In genomic region chr2:70142590-70143313, GRCh38 we compare ENCODE assay signal across 1 cellular context.
TF ChIP-seq lines count a peak whose summit lies in the region.

No MANE protein-coding gene starts in this region.

TF ChIP-seq in GM12878, 131 proteins besides CTCF, POLR2A, EP300 and RAD21 (continued from another document and continues in another):
- TF ChIP-seq POLR2AphosphoS5 (IDR thresholded peaks at IDR 0.05; ENCODE audit: low read length): peak; percentile 40; the same call in 1 of the 2 replicates
- peak; percentile 80 for TF ChIP-seq MEF2A (IDR thresholded peaks at IDR 0.05; ENCODE audit: insufficient read depth, low read depth, low read length)
- TF ChIP-seq CHD2 (IDR thresholded peaks at IDR 0.05; ENCODE audit: borderline replicate concordance, low read depth, low read length): peak; percentile 95
- no peak for TF ChIP-seq JUNB (IDR thresholded peaks at IDR 0.05)
- TF ChIP-seq ZBTB11 (CRISPR knock-in tag; IDR thresholded peaks at IDR 0.05): no peak
- TF ChIP-seq TCF3 (IDR thresholded peaks at IDR 0.05; ENCODE audit: borderline replicate concordance, insufficient read depth, low read depth, low read length): 0 out of 2 replicates have a peak, but pooled peaks have one; percentile 56
- TF ChIP-seq CBFB (IDR thresholded peaks at IDR 0.05; ENCODE audit: low read depth): no peak; the same call in 1 of the 2 replicates
- TF ChIP-seq NFXL1 (IDR thresholded peaks at IDR 0.05; ENCODE audit: borderline replicate concordance): no peak
- TF ChIP-seq ZZZ3 (IDR thresholded peaks at IDR 0.05; ENCODE audit: control insufficient read depth, insufficient read length, low read depth): no peak
- TF ChIP-seq MXI1 (IDR thresholded peaks at IDR 0.05; ENCODE audit: low read depth, low read length): no peak
- no peak for TF ChIP-seq NR2C2 (IDR thresholded peaks at IDR 0.05; ENCODE audit: borderline replicate concordance, control insufficient read depth, insufficient read length, low read depth)
- no peak; the same call in 1 of the 2 replicates for TF ChIP-seq NR2C1 (IDR thresholded peaks at IDR 0.05)
- peak; percentile 94 for TF ChIP-seq NRF1 (conservative IDR thresholded peaks at IDR 0.05; ENCODE audit: low read depth, low read length)
- TF ChIP-seq CHD4 (IDR thresholded peaks at IDR 0.05): no peak
- peak; percentile 75; the same call in 1 of the 2 replicates for TF ChIP-seq RFX5 (IDR thresholded peaks at IDR 0.05; ENCODE audit: low read depth, low read length)
- no peak; the same call in 1 of the 2 replicates for TF ChIP-seq TARDBP (IDR thresholded peaks at IDR 0.05; ENCODE audit: borderline replicate concordance)
- TF ChIP-seq E2F4 (IDR thresholded peaks at IDR 0.05; ENCODE audit: low read depth, low read length): peak; percentile 89
- peak; percentile 98 for TF ChIP-seq CREM (IDR thresholded peaks at IDR 0.05; ENCODE audit: low read depth)
- TF ChIP-seq, protein P1, sequence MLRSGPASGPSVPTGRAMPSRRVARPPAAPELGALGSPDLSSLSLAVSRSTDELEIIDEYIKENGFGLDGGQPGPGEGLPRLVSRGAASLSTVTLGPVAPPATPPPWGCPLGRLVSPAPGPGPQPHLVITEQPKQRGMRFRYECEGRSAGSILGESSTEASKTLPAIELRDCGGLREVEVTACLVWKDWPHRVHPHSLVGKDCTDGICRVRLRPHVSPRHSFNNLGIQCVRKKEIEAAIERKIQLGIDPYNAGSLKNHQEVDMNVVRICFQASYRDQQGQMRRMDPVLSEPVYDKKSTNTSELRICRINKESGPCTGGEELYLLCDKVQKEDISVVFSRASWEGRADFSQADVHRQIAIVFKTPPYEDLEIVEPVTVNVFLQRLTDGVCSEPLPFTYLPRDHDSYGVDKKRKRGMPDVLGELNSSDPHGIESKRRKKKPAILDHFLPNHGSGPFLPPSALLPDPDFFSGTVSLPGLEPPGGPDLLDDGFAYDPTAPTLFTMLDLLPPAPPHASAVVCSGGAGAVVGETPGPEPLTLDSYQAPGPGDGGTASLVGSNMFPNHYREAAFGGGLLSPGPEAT (IDR thresholded peaks at IDR 0.05; ENCODE audit: low read depth): peak; percentile 46; the same call in 1 of the 2 replicates
- TF ChIP-seq SPI1 (IDR thresholded peaks at IDR 0.05; ENCODE audit: borderline replicate concordance, insufficient read depth, low read depth, low read length): no peak; the same call in 1 of the 2 replicates
- TF ChIP-seq HDGF (IDR thresholded peaks at IDR 0.05): 0 out of 2 replicates have a peak, but pooled peaks have one; percentile 25
- peak; percentile 69; the same call in 1 of the 2 replicates for TF ChIP-seq IRF4 (IDR thresholded peaks at IDR 0.05; ENCODE audit: low read depth, low read length)
- TF ChIP-seq, protein P2, sequence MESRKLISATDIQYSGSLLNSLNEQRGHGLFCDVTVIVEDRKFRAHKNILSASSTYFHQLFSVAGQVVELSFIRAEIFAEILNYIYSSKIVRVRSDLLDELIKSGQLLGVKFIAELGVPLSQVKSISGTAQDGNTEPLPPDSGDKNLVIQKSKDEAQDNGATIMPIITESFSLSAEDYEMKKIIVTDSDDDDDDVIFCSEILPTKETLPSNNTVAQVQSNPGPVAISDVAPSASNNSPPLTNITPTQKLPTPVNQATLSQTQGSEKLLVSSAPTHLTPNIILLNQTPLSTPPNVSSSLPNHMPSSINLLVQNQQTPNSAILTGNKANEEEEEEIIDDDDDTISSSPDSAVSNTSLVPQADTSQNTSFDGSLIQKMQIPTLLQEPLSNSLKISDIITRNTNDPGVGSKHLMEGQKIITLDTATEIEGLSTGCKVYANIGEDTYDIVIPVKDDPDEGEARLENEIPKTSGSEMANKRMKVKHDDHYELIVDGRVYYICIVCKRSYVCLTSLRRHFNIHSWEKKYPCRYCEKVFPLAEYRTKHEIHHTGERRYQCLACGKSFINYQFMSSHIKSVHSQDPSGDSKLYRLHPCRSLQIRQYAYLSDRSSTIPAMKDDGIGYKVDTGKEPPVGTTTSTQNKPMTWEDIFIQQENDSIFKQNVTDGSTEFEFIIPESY (IDR thresholded peaks at IDR 0.05): no peak
- TF ChIP-seq SREBF1 (IDR thresholded peaks at IDR 0.05; ENCODE audit: low read length): peak; percentile 53; the same call in 1 of the 2 replicates
- peak; percentile 93; the same call in 1 of the 2 replicates for TF ChIP-seq ZNF207 (IDR thresholded peaks at IDR 0.05; ENCODE audit: borderline replicate concordance)
- TF ChIP-seq, protein P3, sequence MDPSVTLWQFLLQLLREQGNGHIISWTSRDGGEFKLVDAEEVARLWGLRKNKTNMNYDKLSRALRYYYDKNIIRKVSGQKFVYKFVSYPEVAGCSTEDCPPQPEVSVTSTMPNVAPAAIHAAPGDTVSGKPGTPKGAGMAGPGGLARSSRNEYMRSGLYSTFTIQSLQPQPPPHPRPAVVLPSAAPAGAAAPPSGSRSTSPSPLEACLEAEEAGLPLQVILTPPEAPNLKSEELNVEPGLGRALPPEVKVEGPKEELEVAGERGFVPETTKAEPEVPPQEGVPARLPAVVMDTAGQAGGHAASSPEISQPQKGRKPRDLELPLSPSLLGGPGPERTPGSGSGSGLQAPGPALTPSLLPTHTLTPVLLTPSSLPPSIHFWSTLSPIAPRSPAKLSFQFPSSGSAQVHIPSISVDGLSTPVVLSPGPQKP (IDR thresholded peaks at IDR 0.05; ENCODE audit: low read depth, low read length): peak; percentile 93
- no peak for TF ChIP-seq MTA3 (IDR thresholded peaks at IDR 0.05; ENCODE audit: borderline replicate concordance, low read length)
- TF ChIP-seq E4F1 (IDR thresholded peaks at IDR 0.05; ENCODE audit: borderline replicate concordance, partially characterized antibody): peak; percentile 63
- TF ChIP-seq, protein P4, sequence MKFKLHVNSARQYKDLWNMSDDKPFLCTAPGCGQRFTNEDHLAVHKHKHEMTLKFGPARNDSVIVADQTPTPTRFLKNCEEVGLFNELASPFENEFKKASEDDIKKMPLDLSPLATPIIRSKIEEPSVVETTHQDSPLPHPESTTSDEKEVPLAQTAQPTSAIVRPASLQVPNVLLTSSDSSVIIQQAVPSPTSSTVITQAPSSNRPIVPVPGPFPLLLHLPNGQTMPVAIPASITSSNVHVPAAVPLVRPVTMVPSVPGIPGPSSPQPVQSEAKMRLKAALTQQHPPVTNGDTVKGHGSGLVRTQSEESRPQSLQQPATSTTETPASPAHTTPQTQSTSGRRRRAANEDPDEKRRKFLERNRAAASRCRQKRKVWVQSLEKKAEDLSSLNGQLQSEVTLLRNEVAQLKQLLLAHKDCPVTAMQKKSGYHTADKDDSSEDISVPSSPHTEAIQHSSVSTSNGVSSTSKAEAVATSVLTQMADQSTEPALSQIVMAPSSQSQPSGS (IDR thresholded peaks at IDR 0.05; ENCODE audit: low read length): peak; percentile 98; the same call in 1 of the 2 replicates
- TF ChIP-seq SKIL (IDR thresholded peaks at IDR 0.05; ENCODE audit: low read depth, poor library complexity, severe bottlenecking): peak; percentile 65
- TF ChIP-seq SRF (IDR thresholded peaks at IDR 0.05; ENCODE audit: low read depth in 2 of 2, low read length in 2 of 2): peak in 1 of 2 experiments; percentile 65; a peak in 1 of 4 replicates
- no peak for TF ChIP-seq IRF5 (IDR thresholded peaks at IDR 0.05; ENCODE audit: borderline replicate concordance)
- TF ChIP-seq YY1 (IDR thresholded peaks at IDR 0.05; ENCODE audit: low read depth, low read length): peak; percentile 88
- TF ChIP-seq MEF2B (IDR thresholded peaks at IDR 0.05; ENCODE audit: partially characterized antibody, poor library complexity, severe bottlenecking): peak; percentile 60
- no peak for TF ChIP-seq BCLAF1 (IDR thresholded peaks at IDR 0.05)
- TF ChIP-seq MYC (IDR thresholded peaks at IDR 0.05; ENCODE audit: insufficient read depth, insufficient read length, insufficient replicate concordance, low read length, severe bottlenecking): no peak
- peak; percentile 88; the same call in 1 of the 2 replicates for TF ChIP-seq TAF1 (IDR thresholded peaks at IDR 0.05; ENCODE audit: borderline replicate concordance, low read depth, low read length)
- TF ChIP-seq PML (IDR thresholded peaks at IDR 0.05; ENCODE audit: low read length): peak; percentile 93; the same call in 1 of the 2 replicates
- TF ChIP-seq TBL1XR1 (IDR thresholded peaks at IDR 0.05; ENCODE audit: low read depth, low read length): peak; percentile 93
